ENCODE assay signal across 14 cellular contexts in genomic region chr3:43379343-43379742, GRCh38.
DNase-seq lines count a peak whose midpoint lies in the region; ATAC-seq, FAIRE-seq and TF ChIP-seq lines count a peak whose summit lies in the region.
"Had no signal": no experiment of that assay in that cellular context is flagged by ENCODE, and none has a peak within 500 bp of the region (broad histone marks: within the 10 kb centered on the region; RNA-seq: fewer than 3 reads in every experiment).

No MANE protein-coding gene starts in this region.

- FAIRE-seq in astrocyte (lab: Jason Lieb, UNC): no peak
- FAIRE-seq: GM12891 had no signal

- H3K36me3 ChIP-seq in astrocyte (ENCODE audit: insufficient read depth, low read length) (no peaks in the 10 kb centered on the region), rectal smooth muscle tissue (ENCODE audit: control insufficient read depth, insufficient read depth, low read length) (no peaks in the 10 kb centered on the region)
- H3K36me3 ChIP-seq: upper lobe of right lung had no signal

- H3K4me2 ChIP-seq in astrocyte (ENCODE audit: low read length): peak overlapping the region; percentile 41

- H3K4me3 Mint-ChIP-seq in astrocyte (ENCODE audit: unreplicated experiment): no peak overlapping the region
- H3K4me3 Mint-ChIP-seq: T-cell had no signal

- ATAC-seq in HG03039 (IDR thresholded peaks at IDR 0.05; ENCODE audit: unreplicated experiment) (no peak), HG02884 (IDR thresholded peaks at IDR 0.05; ENCODE audit: unreplicated experiment) (no peak)
- ATAC-seq: T-cell, upper lobe of right lung had no signal

- H3K36me3 Mint-ChIP-seq in astrocyte (ENCODE audit: low read depth, unreplicated experiment): no peaks in the 10 kb centered on the region
- H3K36me3 Mint-ChIP-seq: T-cell had no signal

- peak; percentile 12 for DNase-seq in AG09319 (ENCODE audit: extremely low read depth, low read depth)
- DNase-seq in astrocyte (ENCODE audit: low read depth): peak; percentile 76
- DNase-seq in foreskin fibroblast: peak; percentile 66 to 77
- DNase-seq in NCI-H524 treated with DMSO at 0.1 percent for 48 hours (lab: John Stamatoyannopoulos, UW): no peak
- DNase-seq in DMS53 treated with DMSO at 0.1 percent for 48 hours (lab: John Stamatoyannopoulos, UW; ENCODE audit: unreplicated experiment): no peak
- DNase-seq: DMS79 treated with DMSO at 0.1 percent for 48 hours, NCI-H1092 treated with DMSO at 0.1 percent for 48 hours, NCI-H226, T-cell, upper lobe of right lung had no signal

- peak overlapping the region; percentile 28 for H3K27ac Mint-ChIP-seq in astrocyte (ENCODE audit: unreplicated experiment)

- no peak overlapping the region for H2AFZ ChIP-seq in astrocyte (ENCODE audit: low read depth, low read length)

- no peak overlapping the region for H3K9ac ChIP-seq in astrocyte (ENCODE audit: low read length)
- no peak overlapping the region for H3K9ac ChIP-seq in rectal smooth muscle tissue (ENCODE audit: low read length)

- H3K4me1 ChIP-seq in astrocyte (ENCODE audit: insufficient read depth, low read length) (peaks cover 4% of the 10 kb centered on the region), rectal smooth muscle tissue (ENCODE audit: control insufficient read depth, insufficient read depth, low read length) (peaks cover 12% of the 10 kb centered on the region)

- peaks cover 5% of the 10 kb centered on the region for H4K20me1 ChIP-seq in astrocyte (ENCODE audit: insufficient read depth, low read length)

- no peaks in the 10 kb centered on the region for H3K9me3 ChIP-seq in astrocyte (ENCODE audit: insufficient read depth, low read depth, low read length)
- H3K9me3 ChIP-seq: upper lobe of right lung had no signal

- no peak for TF ChIP-seq CTCF in AG09319 (IDR thresholded peaks at IDR 0.05; ENCODE audit: low read depth, low read length)
- TF ChIP-seq CTCF in astrocyte (IDR thresholded peaks at IDR 0.05; ENCODE audit: insufficient read depth, low read depth, low read length): no peak
- no peak for TF ChIP-seq CTCF in foreskin fibroblast (IDR thresholded peaks at IDR 0.05; ENCODE audit: low read depth, low read length)

- H3K27me3 ChIP-seq in astrocyte (ENCODE audit: insufficient read depth, low read length) (no peaks in the 10 kb centered on the region), rectal smooth muscle tissue (ENCODE audit: control insufficient read depth, insufficient read depth, low read length) (no peaks in the 10 kb centered on the region)
- H3K27me3 ChIP-seq: upper lobe of right lung had no signal

- H3K27ac ChIP-seq in astrocyte (ENCODE audit: low read depth, low read length) (no peak overlapping the region), rectal smooth muscle tissue (ENCODE audit: low read depth, low read length) (peak overlapping the region; percentile 86)
- H3K27ac ChIP-seq: upper lobe of right lung had no signal

- H3K9me3 Mint-ChIP-seq in astrocyte (ENCODE audit: unreplicated experiment): no peaks in the 10 kb centered on the region

- H3K4me1 Mint-ChIP-seq in astrocyte (ENCODE audit: low read depth, unreplicated experiment): peaks cover 13% of the 10 kb centered on the region

- no peaks in the 10 kb centered on the region for H3K79me2 ChIP-seq in astrocyte (ENCODE audit: insufficient read depth, low read length)

- H3K4me3 ChIP-seq in astrocyte (ENCODE audit: insufficient read depth, low read depth, low read length) (no peak overlapping the region), foreskin fibroblast (ENCODE audit: low read depth in 1 of 2, low read length in 2 of 2) (no peak overlapping the region), rectal smooth muscle tissue (ENCODE audit: low read length) (no peak overlapping the region)
- H3K4me3 ChIP-seq: upper lobe of right lung had no signal

- no peaks in the 10 kb centered on the region for H3K27me3 Mint-ChIP-seq in astrocyte (ENCODE audit: low read depth, unreplicated experiment)
- H3K27me3 Mint-ChIP-seq: T-cell had no signal

Comparison
In these comparisons a context has a peak if more than half of its experiments do, and no peak if none do; other contexts are left out.
1. DNase-seq: peak in AG09319 (single experiment), astrocyte (single experiment) and foreskin fibroblast (2 of 2); none in NCI-H524 treated with DMSO at 0.1 percent for 48 hours (single experiment) and DMS53 treated with DMSO at 0.1 percent for 48 hours (single experiment).